12 cellular contexts compared by ENCODE assay signal in the genomic region with DNA sequence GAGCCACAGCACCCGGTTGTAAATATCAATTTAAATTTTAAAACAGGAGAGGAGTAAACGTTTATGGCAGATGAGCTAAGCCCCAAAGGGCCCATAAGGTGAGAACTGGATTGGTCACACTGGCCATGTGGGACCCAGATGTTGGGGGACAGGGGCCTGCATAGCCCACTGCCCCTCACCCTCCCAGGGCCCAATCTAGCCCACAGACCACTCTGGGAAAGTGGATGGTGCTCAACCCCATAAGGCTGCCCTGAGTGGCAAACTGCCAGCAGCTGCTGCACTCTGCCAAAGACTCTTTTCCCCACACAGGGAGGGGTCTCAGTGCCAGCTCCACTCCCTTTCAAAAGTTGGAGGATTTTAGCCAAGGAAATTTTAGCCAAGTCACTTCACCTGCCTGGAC. TPM values are rescaled to one million over a fixed set of nuclear protein-coding genes. Genes with fewer than 3 reads are reported as not detected.
DNase-seq lines count a peak whose midpoint lies in the region; ATAC-seq, FAIRE-seq and TF ChIP-seq lines count a peak whose summit lies in the region.
"Had no signal": no experiment of that assay in that cellular context is flagged by ENCODE, and none has a peak within 500 bp of the region (broad histone marks: within the 10 kb centered on the region; RNA-seq: fewer than 3 reads in every experiment).

No MANE protein-coding gene starts in this region.

- no peak for TF ChIP-seq CTCF in GM10266 (IDR thresholded peaks at IDR 0.05; ENCODE audit: control insufficient read depth, insufficient read depth, low read depth, missing control alignments)

- CTCF ChIA-PET in activated CD8-positive, alpha-beta memory T cell treated with anti-CD3 and anti-CD28 coated beads, Interleukin-2, amount 10 ng/mL, durations not matched to agents 7 days and 5 days (lab: Charles Lee), result interaction anchor here (1.4 to 1.8 kb wide), 3 partner anchors 11 to 24 kb away, joined by 5 to 12 read pairs (median 5); no protein-coding TSS in a partner anchor

- FAIRE-seq in urothelium cell line (lab: Jason Lieb, UNC), result peak; percentile 17

- intact Hi-C loops in dendritic cell treated with granulocyte-macrophage colony-stimulating factor and Interleukin-4, amounts not matched to agents 40 ng/mL and 50 ng/mL, for 4 days (cut with micrococcal nuclease), result no loop called here

- peaks cover 47% of the 10 kb centered on the region for H3K4me1 Mint-ChIP-seq in activated CD8-positive, alpha-beta memory T cell treated with anti-CD3 and anti-CD28 coated beads, Interleukin-2, amount 10 ng/mL, durations not matched to agents 7 days and 5 days
- H3K4me1 Mint-ChIP-seq in dendritic cell treated with granulocyte-macrophage colony-stimulating factor and Interleukin-4, amounts not matched to agents 40 ng/mL and 50 ng/mL, for 4 days (ENCODE audit: low read depth), result peaks cover 96% of the 10 kb centered on the region
- H3K4me1 Mint-ChIP-seq in naive B cell, result peaks cover 59 to 85% (median 81%) of the 10 kb centered on the region in 3 donors

- H3K27ac Mint-ChIP-seq in activated CD8-positive, alpha-beta memory T cell treated with anti-CD3 and anti-CD28 coated beads, Interleukin-2, amount 10 ng/mL, durations not matched to agents 7 days and 5 days, result peak overlapping the region; percentile 41
- peak overlapping the region; percentile 39 for H3K27ac Mint-ChIP-seq in dendritic cell treated with granulocyte-macrophage colony-stimulating factor and Interleukin-4, amounts not matched to agents 40 ng/mL and 50 ng/mL, for 4 days
- peak overlapping the region in 4 of 6 donors; percentile 30 to 70 (median 60) for H3K27ac Mint-ChIP-seq in naive B cell
- H3K27ac Mint-ChIP-seq: activated naive CD4-positive, alpha-beta T cell treated with anti-CD3 and anti-CD28 coated beads for 36 hours had no signal

- H3K36me3 Mint-ChIP-seq in activated CD8-positive, alpha-beta memory T cell treated with anti-CD3 and anti-CD28 coated beads, Interleukin-2, amount 10 ng/mL, durations not matched to agents 7 days and 5 days, result peaks cover 29% of the 10 kb centered on the region
- H3K36me3 Mint-ChIP-seq in dendritic cell treated with granulocyte-macrophage colony-stimulating factor and Interleukin-4, amounts not matched to agents 40 ng/mL and 50 ng/mL, for 4 days (ENCODE audit: low read depth), result peaks cover 54% of the 10 kb centered on the region
- H3K36me3 Mint-ChIP-seq in naive B cell, result peaks cover 9 to 14% of the 10 kb centered on the region in 2 donors

- H3K27me3 Mint-ChIP-seq in activated CD8-positive, alpha-beta memory T cell treated with anti-CD3 and anti-CD28 coated beads, Interleukin-2, amount 10 ng/mL, durations not matched to agents 7 days and 5 days, result no peaks in the 10 kb centered on the region
- no peaks in the 10 kb centered on the region for H3K27me3 Mint-ChIP-seq in dendritic cell treated with granulocyte-macrophage colony-stimulating factor and Interleukin-4, amounts not matched to agents 40 ng/mL and 50 ng/mL, for 4 days
- no peaks in the 10 kb centered on the region for H3K27me3 Mint-ChIP-seq in naive B cell

- no peak for ATAC-seq in activated CD8-positive, alpha-beta memory T cell treated with anti-CD3 and anti-CD28 coated beads, Interleukin-2, amount 10 ng/mL, durations not matched to agents 7 days and 5 days
- no peak for ATAC-seq in naive B cell (ENCODE audit: low read depth in 2 of 2)
- ATAC-seq: activated CD4-positive, CD25-positive, alpha-beta regulatory T cell treated with anti-CD3 and anti-CD28 coated beads, Interleukin-2, amount 50 U/mL, for 24 hours had no signal

- no peak for DNase-seq in activated CD8-positive, alpha-beta memory T cell treated with anti-CD3 and anti-CD28 coated beads, Interleukin-2, amount 10 ng/mL, durations not matched to agents 7 days and 5 days
- no peak for DNase-seq in activated CD8-positive, alpha-beta memory T cell treated with anti-CD3 and anti-CD28 coated beads, Interleukin-2, amount 50 U/mL, for 4 hours
- no peak for DNase-seq in naive B cell
- DNase-seq in urothelium cell line (ENCODE audit: low spot score), result no peak
- no peak for DNase-seq in GM10266 (ENCODE audit: extremely low spot score)
- no peak for DNase-seq in stimulated activated CD4-positive, alpha-beta T cell treated with anti-CD3 and anti-CD28 coated beads, Interleukin-4, amount 100 ng/mL, for 1 hour
- DNase-seq in NCI-H2227 (lab: John Stamatoyannopoulos, UW; ENCODE audit: unreplicated experiment), result no peak
- DNase-seq: activated naive CD4-positive, alpha-beta T cell treated with anti-CD3 and anti-CD28 coated beads for 36 hours; effector CD8-positive, alpha-beta T cell; NCI-H146 had no signal

- no peaks in the 10 kb centered on the region for H3K9me3 Mint-ChIP-seq in activated CD8-positive, alpha-beta memory T cell treated with anti-CD3 and anti-CD28 coated beads, Interleukin-2, amount 10 ng/mL, durations not matched to agents 7 days and 5 days (ENCODE audit: low read depth)
- peaks cover 2% of the 10 kb centered on the region for H3K9me3 Mint-ChIP-seq in dendritic cell treated with granulocyte-macrophage colony-stimulating factor and Interleukin-4, amounts not matched to agents 40 ng/mL and 50 ng/mL, for 4 days
- H3K9me3 Mint-ChIP-seq in naive B cell, result no peaks in the 10 kb centered on the region
- H3K9me3 Mint-ChIP-seq: activated naive CD4-positive, alpha-beta T cell treated with anti-CD3 and anti-CD28 coated beads for 36 hours had no signal

- H3K4me3 Mint-ChIP-seq in activated CD8-positive, alpha-beta memory T cell treated with anti-CD3 and anti-CD28 coated beads, Interleukin-2, amount 10 ng/mL, durations not matched to agents 7 days and 5 days, result no peak overlapping the region
- H3K4me3 Mint-ChIP-seq in dendritic cell treated with granulocyte-macrophage colony-stimulating factor and Interleukin-4, amounts not matched to agents 40 ng/mL and 50 ng/mL, for 4 days, result no peak overlapping the region
- H3K4me3 Mint-ChIP-seq in naive B cell, result no peak overlapping the region
- H3K4me3 Mint-ChIP-seq: activated naive CD4-positive, alpha-beta T cell treated with anti-CD3 and anti-CD28 coated beads for 36 hours had no signal

RNA-seq across cellular contexts. Expression of a gene that starts 42.5 kb away (rescaled TPM):
- total RNA-seq in activated CD8-positive, alpha-beta memory T cell treated with anti-CD3 and anti-CD28 coated beads, Interleukin-2, amount 10 ng/mL, durations not matched to agents 7 days and 5 days, result 10 to 100 TPM; 65.9 to 72.7 TPM
- polyA plus RNA-seq in naive B cell (ENCODE audit: low read depth in 6 of 6), result 100 to 1,000 TPM; 119 to 157 (median 123) TPM

RNA-seq across cellular contexts. Expression of a gene that starts 45.4 kb away (rescaled TPM):
- total RNA-seq in activated CD8-positive, alpha-beta memory T cell treated with anti-CD3 and anti-CD28 coated beads, Interleukin-2, amount 10 ng/mL, durations not matched to agents 7 days and 5 days, result 100 to 1,000 TPM; 164 to 262 TPM
- polyA plus RNA-seq in naive B cell (ENCODE audit: low read depth in 6 of 6), result 1 to 10 TPM in 4 of 6 donors, under 1 TPM in 1, not detected in 1; 0.34 to 2.2 (median 1.5) TPM

RNA-seq across cellular contexts. Expression of a gene that starts 56.5 kb away (rescaled TPM):
- not detected for total RNA-seq in activated CD8-positive, alpha-beta memory T cell treated with anti-CD3 and anti-CD28 coated beads, Interleukin-2, amount 10 ng/mL, durations not matched to agents 7 days and 5 days
- not detected for polyA plus RNA-seq in naive B cell (ENCODE audit: low read depth in 6 of 6)
- total RNA-seq: activated naive CD4-positive, alpha-beta T cell treated with anti-CD3 and anti-CD28 coated beads for 36 hours had no signal
